Comparison of ENCODE assay signal across 8 cellular contexts in genomic region chr2:27954771-27955384, GRCh38.
DNase-seq lines count a peak whose midpoint lies in the region; ATAC-seq and TF ChIP-seq lines count a peak whose summit lies in the region.

No MANE protein-coding gene starts in this region.

- peak overlapping the region in 2 of 5 experiments; percentile 24 to 37 for H3K4me3 Mint-ChIP-seq in brain

- H3K4me1 ChIP-seq in BLaER1: peaks cover 65% of the 10 kb centered on the region

- peak overlapping the region; percentile 8 to 91 (median 55) for H3K27ac Mint-ChIP-seq in brain

- peak overlapping the region; percentile 82 for H3K27ac ChIP-seq in BLaER1

- H3K27me3 Mint-ChIP-seq in brain: no peaks in the 10 kb centered on the region

- H3K9me3 ChIP-seq in BLaER1: peaks cover 20% of the 10 kb centered on the region

- H3K4me1 Mint-ChIP-seq in brain: peaks cover 41% of the 10 kb centered on the region

- no peaks in the 10 kb centered on the region for H4K20me1 ChIP-seq in BLaER1

- peaks cover 7 to 12% (median 10%) of the 10 kb centered on the region in 5 experiments for H3K9me3 Mint-ChIP-seq in brain

- DNase-seq in SHP77 treated with DMSO at 0.1 percent for 48 hours (lab: John Stamatoyannopoulos, UW): peak; percentile 68
- no peak for DNase-seq in left lobe of liver (ENCODE audit: low spot score)
- peak; percentile 27 to 43 (median 36) for DNase-seq in stimulated activated CD4-positive, alpha-beta T cell treated with anti-CD3 and anti-CD28 coated beads, TNF-alpha, amount 100 ng/mL, for 48 hours (ENCODE audit: low read depth in 3 of 3)
- no peak for DNase-seq in HuH-7 (ENCODE audit: low spot score)

- peak overlapping the region; percentile 77 for H3K4me2 ChIP-seq in BLaER1

- H3K36me3 Mint-ChIP-seq in brain: peaks cover 17% of the 10 kb centered on the region

- peak; percentile 72 for ATAC-seq in HG02981 (IDR thresholded peaks at IDR 0.05; ENCODE audit: unreplicated experiment)
- ATAC-seq in left lobe of liver: peak; percentile 61
- ATAC-seq in GM21390 (IDR thresholded peaks at IDR 0.05; ENCODE audit: unreplicated experiment): no peak

- peak; percentile 27 to 31 for TF ChIP-seq CTCF in brain (conservative IDR thresholded peaks at IDR 0.05)

- H3K9ac ChIP-seq in BLaER1: peak overlapping the region; percentile 60

- H3K36me3 ChIP-seq in BLaER1: no peaks in the 10 kb centered on the region; the same call in 1 of the 2 replicates

- peak overlapping the region; percentile 25; the same call in 1 of the 2 replicates for H3K4me3 ChIP-seq in BLaER1

- H3K27me3 ChIP-seq in BLaER1: no peaks in the 10 kb centered on the region

Comparison
In these comparisons a context has a peak if more than half of its experiments do, and no peak if none do; other contexts are left out.
1. DNase-seq: peak in SHP77 treated with DMSO at 0.1 percent for 48 hours (single experiment) and stimulated activated CD4-positive, alpha-beta T cell treated with anti-CD3 and anti-CD28 coated beads, TNF-alpha, amount 100 ng/mL, for 48 hours (3 of 3); none in left lobe of liver (single experiment) and HuH-7 (single experiment).